Comparison of ENCODE assay signal across 1 cellular context in the genomic region with DNA sequence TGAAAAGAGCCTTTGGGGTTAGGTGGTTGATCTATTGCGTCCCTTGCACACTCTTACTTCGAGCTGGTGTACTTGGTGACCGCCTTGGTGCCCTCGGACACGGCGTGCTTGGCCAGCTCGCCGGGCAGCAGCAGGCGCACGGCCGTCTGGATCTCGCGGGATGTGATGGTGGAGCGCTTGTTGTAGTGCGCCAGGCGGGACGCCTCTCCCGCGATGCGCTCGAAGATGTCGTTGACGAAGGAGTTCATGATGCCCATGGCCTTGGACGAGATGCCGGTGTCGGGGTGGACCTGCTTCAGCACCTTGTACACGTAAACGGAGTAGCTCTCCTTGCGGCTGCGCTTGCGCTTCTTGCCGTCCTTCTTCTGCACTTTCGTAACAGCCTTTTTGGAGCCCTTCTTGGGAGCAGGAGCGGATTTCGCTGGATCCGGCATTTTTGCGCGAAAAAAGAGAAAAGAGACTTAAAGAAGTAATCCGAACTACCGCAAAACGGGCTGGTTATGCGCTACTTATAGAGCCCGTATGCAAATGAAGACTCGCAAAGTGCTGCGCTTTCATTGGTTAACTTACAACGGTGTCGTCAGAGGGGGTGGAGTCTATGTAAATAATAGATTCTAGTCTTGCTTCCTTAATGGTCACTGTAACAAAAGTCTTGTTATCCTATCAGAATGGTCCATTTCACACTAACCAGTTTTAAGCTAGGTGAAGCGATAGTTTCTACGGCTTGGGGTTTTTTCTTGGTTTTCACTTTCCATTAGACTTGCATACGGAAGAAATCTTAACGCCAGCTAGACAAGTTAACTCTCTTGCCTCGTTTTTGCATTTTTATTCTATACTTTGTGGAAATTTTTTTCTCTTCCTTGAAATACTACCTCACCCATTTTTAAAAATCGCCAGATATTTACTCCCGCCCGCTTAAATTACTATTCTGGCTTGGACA.
TF ChIP-seq lines count a peak whose summit lies in the region.

No MANE protein-coding gene starts in this region.

TF ChIP-seq in HepG2, 621 proteins besides CTCF, POLR2A, EP300 and RAD21 (continued from another document):
- TF ChIP-seq MED13 (CRISPR knock-in tag; IDR thresholded peaks at IDR 0.05) = 0 out of 2 replicates have a peak, but pooled peaks have one; percentile 33
- 0 out of 2 replicates have a peak, but pooled peaks have one; percentile 33 for TF ChIP-seq SAP130 (CRISPR knock-in tag; IDR thresholded peaks at IDR 0.05; ENCODE audit: low read depth)
- peak; percentile 59 for TF ChIP-seq POLR2AphosphoS5 (IDR thresholded peaks at IDR 0.05; ENCODE audit: low read depth, low read length)
- TF ChIP-seq ZNF687 (CRISPR knock-in tag; IDR thresholded peaks at IDR 0.05) = peak; percentile 28; the same call in 1 of the 2 replicates
- TF ChIP-seq, protein P1, sequence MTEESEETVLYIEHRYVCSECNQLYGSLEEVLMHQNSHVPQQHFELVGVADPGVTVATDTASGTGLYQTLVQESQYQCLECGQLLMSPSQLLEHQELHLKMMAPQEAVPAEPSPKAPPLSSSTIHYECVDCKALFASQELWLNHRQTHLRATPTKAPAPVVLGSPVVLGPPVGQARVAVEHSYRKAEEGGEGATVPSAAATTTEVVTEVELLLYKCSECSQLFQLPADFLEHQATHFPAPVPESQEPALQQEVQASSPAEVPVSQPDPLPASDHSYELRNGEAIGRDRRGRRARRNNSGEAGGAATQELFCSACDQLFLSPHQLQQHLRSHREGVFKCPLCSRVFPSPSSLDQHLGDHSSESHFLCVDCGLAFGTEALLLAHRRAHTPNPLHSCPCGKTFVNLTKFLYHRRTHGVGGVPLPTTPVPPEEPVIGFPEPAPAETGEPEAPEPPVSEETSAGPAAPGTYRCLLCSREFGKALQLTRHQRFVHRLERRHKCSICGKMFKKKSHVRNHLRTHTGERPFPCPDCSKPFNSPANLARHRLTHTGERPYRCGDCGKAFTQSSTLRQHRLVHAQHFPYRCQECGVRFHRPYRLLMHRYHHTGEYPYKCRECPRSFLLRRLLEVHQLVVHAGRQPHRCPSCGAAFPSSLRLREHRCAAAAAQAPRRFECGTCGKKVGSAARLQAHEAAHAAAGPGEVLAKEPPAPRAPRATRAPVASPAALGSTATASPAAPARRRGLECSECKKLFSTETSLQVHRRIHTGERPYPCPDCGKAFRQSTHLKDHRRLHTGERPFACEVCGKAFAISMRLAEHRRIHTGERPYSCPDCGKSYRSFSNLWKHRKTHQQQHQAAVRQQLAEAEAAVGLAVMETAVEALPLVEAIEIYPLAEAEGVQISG (CRISPR knock-in tag; IDR thresholded peaks at IDR 0.05) = 0 out of 2 replicates have a peak, but pooled peaks have one; percentile 17
- TF ChIP-seq HNRNPLL (IDR thresholded peaks at IDR 0.05; ENCODE audit: low read depth, low read length, poor library complexity, severe bottlenecking) = peak; percentile 56
- 0 out of 2 replicates have a peak, but pooled peaks have one; percentile 19 for TF ChIP-seq HOXA3 (CRISPR knock-in tag; IDR thresholded peaks at IDR 0.05)
- TF ChIP-seq ZC3H13 (CRISPR knock-in tag; IDR thresholded peaks at IDR 0.05) = 0 out of 2 replicates have a peak, but pooled peaks have one; percentile 40
- peak; percentile 40; the same call in 1 of the 2 replicates for TF ChIP-seq POLR2G (IDR thresholded peaks at IDR 0.05; ENCODE audit: low read depth, low read length)
- TF ChIP-seq MED1 (CRISPR knock-in tag; IDR thresholded peaks at IDR 0.05) = 0 out of 2 replicates have a peak, but pooled peaks have one; percentile 30
- peak; percentile 76 for TF ChIP-seq NFYC (CRISPR knock-in tag; IDR thresholded peaks at IDR 0.05)
- 0 out of 2 replicates have a peak, but pooled peaks have one; percentile 37 for TF ChIP-seq RBFOX2 (IDR thresholded peaks at IDR 0.05; ENCODE audit: low read depth, low read length)
- peak; percentile 64 for TF ChIP-seq NFYB (CRISPR knock-in tag; IDR thresholded peaks at IDR 0.05)
